ENCODE assay signal across 14 cellular contexts in genomic region chr17:28906276-28907051, GRCh38. TPM values are rescaled to one million over a fixed set of nuclear protein-coding genes. Genes with fewer than 3 reads are reported as not detected.
DNase-seq lines count a peak whose midpoint lies in the region; ATAC-seq and TF ChIP-seq lines count a peak whose summit lies in the region.
"Had no signal": no experiment of that assay in that cellular context is flagged by ENCODE, and none has a peak within 500 bp of the region (broad histone marks: within the 10 kb centered on the region; RNA-seq: fewer than 3 reads in every experiment).

No MANE protein-coding gene starts in this region.

- H3K27ac Mint-ChIP-seq in T-helper 17 cell, result peak overlapping the region; percentile 41
- H3K27ac Mint-ChIP-seq: activated naive CD4-positive, alpha-beta T cell treated with anti-CD3 and anti-CD28 coated beads, Interleukin-2, amount 10 ng/mL, durations not matched to agents 7 days and 5 days had no signal

- H3K36me3 ChIP-seq in esophagus squamous epithelium, result peaks cover 15 to 61% (median 32%) of the 10 kb centered on the region in 3 donors

- intact Hi-C loops in esophagus squamous epithelium (cut with DNase I), result no loop called here

- H3K4me1 Mint-ChIP-seq in T-helper 17 cell, result peaks cover 19% of the 10 kb centered on the region

- no peaks in the 10 kb centered on the region for H3K27me3 ChIP-seq in esophagus squamous epithelium
- H3K27me3 ChIP-seq: BLaER1 had no signal

- 58 to 77% methylated on average over 2 to 10 of the region's 13 CpGs for WGBS in esophagus squamous epithelium, 2 donors

- TF ChIP-seq CTCF in esophagus squamous epithelium (IDR thresholded peaks at IDR 0.05), result no peak

- ATAC-seq in T-helper 17 cell (no peak), HG03135 (IDR thresholded peaks at IDR 0.05; ENCODE audit: unreplicated experiment) (no peak)
- ATAC-seq: SK-N-SH treated with all-trans-retinoic acid at 6 μM for 48 hours had no signal

- H3K4me1 ChIP-seq in esophagus squamous epithelium, result peaks cover 23 to 65% (median 37%) of the 10 kb centered on the region in 3 donors

- DNase-seq in T-helper 17 cell (no peak), esophagus squamous epithelium (lab: John Stamatoyannopoulos, UW) (no peak), substantia nigra (lab: John Stamatoyannopoulos, UW) (peak in 9 of 49 donors; percentile 14 to 41 (median 27)), middle frontal gyrus (ENCODE audit: extremely low spot score, low spot score) (no peak)
- no peak for DNase-seq in activated CD4-positive, alpha-beta T cell treated with anti-CD3 and anti-CD28 coated beads for 1 hour
- DNase-seq: activated naive CD4-positive, alpha-beta T cell treated with anti-CD3 and anti-CD28 coated beads, Interleukin-2, amount 10 ng/mL, durations not matched to agents 7 days and 5 days; EL; HCEC 1CT; islet precursor cell; NCI-H1694 treated with DMSO at 0.1 percent for 48 hours; NCI-H524 had no signal

- H3K27ac ChIP-seq in esophagus squamous epithelium, result peak overlapping the region in 3 of 4 donors; percentile 32 to 88 (median 80)
- peak overlapping the region; percentile 70 for H3K27ac ChIP-seq in substantia nigra (ENCODE audit: low read depth, low read length, poor library complexity, severe bottlenecking)
- H3K27ac ChIP-seq: BLaER1 had no signal

- H3K27me3 Mint-ChIP-seq in T-helper 17 cell, result no peaks in the 10 kb centered on the region
- H3K27me3 Mint-ChIP-seq: activated naive CD4-positive, alpha-beta T cell treated with anti-CD3 and anti-CD28 coated beads, Interleukin-2, amount 10 ng/mL, durations not matched to agents 7 days and 5 days had no signal

- no peak overlapping the region for H3K4me3 Mint-ChIP-seq in T-helper 17 cell
- H3K4me3 Mint-ChIP-seq: activated naive CD4-positive, alpha-beta T cell treated with anti-CD3 and anti-CD28 coated beads, Interleukin-2, amount 10 ng/mL, durations not matched to agents 7 days and 5 days had no signal

- peaks cover 2% of the 10 kb centered on the region for H3K36me3 Mint-ChIP-seq in T-helper 17 cell (ENCODE audit: low read depth)

- TF ChIP-seq POLR2A in esophagus squamous epithelium (IDR thresholded peaks at IDR 0.05), result no peak

- no peak overlapping the region for H3K4me3 ChIP-seq in esophagus squamous epithelium
- H3K4me3 ChIP-seq: BLaER1 had no signal

- H3K9me3 ChIP-seq in T-helper 17 cell (ENCODE audit: control insufficient read depth, low read length, poor library complexity, severe bottlenecking) (no peaks in the 10 kb centered on the region), esophagus squamous epithelium (no peaks in the 10 kb centered on the region)
- H3K9me3 ChIP-seq: BLaER1 had no signal

RNA-seq across cellular contexts. Expression of gene DHRS13, which starts 3.6 kb away (rescaled TPM):
- 10 to 100 TPM; 21.0 TPM for total RNA-seq in T-helper 17 cell
- 10 to 100 TPM; 10.3 to 17.0 (median 14.9) TPM for total RNA-seq in esophagus squamous epithelium

RNA-seq across cellular contexts. Expression of gene FLOT2, which starts 8.9 kb away (rescaled TPM):
- total RNA-seq in T-helper 17 cell (100 to 1,000 TPM; 132 to 147 TPM), esophagus squamous epithelium (10 to 100 TPM; 44.8 to 81.8 (median 65.2) TPM)

RNA-seq across cellular contexts. Expression of gene PHF12, which starts 44.9 kb away (rescaled TPM):
- total RNA-seq in T-helper 17 cell, result 100 to 1,000 TPM; 164 to 174 TPM
- 10 to 100 TPM; 13.0 to 35.6 (median 18.8) TPM for total RNA-seq in esophagus squamous epithelium

RNA-seq across cellular contexts. Expression of gene ERAL1, which starts 51.6 kb away (rescaled TPM):
- total RNA-seq in T-helper 17 cell, result 10 to 100 TPM; 19.0 to 20.5 TPM
- 10 to 100 TPM; 24.7 to 41.6 (median 37.8) TPM for total RNA-seq in esophagus squamous epithelium

Comparison
In these comparisons a context has a peak if more than half of its experiments do, and no peak if none do; other contexts are left out.
1. RNA of gene PHF12, which starts 44.9 kb away (total RNA-seq): 164 to 174 TPM in T-helper 17 cell; 13.0 to 35.6 TPM in esophagus squamous epithelium; every median in the first group is over 4 times any median in the second.